1 cellular context compared by ENCODE assay signal in the genomic region with DNA sequence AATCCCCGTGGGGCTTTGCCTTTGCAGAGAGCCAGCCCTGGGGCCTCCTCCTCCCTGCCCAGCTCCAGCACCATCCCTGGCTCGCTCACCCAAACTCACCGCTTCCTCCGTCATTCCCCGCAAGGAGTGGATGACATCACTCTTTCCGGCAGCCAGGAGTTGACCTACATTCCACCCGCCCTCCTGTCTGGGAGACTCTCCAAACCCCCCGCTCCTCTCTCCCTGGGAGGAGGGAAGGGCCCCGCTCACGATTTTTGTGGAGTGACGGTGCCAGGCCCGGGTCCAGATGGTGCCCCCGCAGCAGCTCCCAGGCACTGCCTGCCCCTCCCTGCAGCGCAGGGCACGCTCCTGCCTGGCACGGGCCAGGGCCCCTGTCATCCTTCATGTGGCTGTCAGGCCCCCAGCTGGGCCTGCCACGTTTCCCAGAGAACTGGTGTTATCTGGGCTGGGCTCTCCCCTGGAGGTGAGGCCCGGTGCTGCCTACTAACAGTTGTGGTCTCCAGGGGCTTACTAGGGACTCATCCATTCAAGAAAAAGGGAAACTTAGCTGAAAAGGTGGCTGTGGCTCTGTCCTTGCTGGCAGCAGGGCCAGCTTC.
A peak's percentile ranks its signal among the peaks of the same experiment; 100 is the strongest.
TF ChIP-seq lines count a peak whose summit lies in the region.

No MANE protein-coding gene starts in this region.

TF ChIP-seq in HEK293, 187 proteins besides CTCF, POLR2A, EP300 and RAD21 (continued from another document):
- TF ChIP-seq, protein P1, sequence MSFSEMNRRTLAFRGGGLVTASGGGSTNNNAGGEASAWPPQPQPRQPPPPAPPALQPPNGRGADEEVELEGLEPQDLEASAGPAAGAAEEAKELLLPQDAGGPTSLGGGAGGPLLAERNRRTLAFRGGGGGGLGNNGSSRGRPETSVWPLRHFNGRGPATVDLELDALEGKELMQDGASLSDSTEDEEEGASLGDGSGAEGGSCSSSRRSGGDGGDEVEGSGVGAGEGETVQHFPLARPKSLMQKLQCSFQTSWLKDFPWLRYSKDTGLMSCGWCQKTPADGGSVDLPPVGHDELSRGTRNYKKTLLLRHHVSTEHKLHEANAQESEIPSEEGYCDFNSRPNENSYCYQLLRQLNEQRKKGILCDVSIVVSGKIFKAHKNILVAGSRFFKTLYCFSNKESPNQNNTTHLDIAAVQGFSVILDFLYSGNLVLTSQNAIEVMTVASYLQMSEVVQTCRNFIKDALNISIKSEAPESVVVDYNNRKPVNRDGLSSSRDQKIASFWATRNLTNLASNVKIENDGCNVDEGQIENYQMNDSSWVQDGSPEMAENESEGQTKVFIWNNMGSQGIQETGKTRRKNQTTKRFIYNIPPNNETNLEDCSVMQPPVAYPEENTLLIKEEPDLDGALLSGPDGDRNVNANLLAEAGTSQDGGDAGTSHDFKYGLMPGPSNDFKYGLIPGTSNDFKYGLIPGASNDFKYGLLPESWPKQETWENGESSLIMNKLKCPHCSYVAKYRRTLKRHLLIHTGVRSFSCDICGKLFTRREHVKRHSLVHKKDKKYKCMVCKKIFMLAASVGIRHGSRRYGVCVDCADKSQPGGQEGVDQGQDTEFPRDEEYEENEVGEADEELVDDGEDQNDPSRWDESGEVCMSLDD (tag by site-specific recombination; IDR thresholded peaks at IDR 0.05) = peak; percentile 86
- TF ChIP-seq ZSCAN30 (tag by site-specific recombination; IDR thresholded peaks at IDR 0.05) = peak; percentile 51; the same call in 1 of the 2 replicates
- TF ChIP-seq, protein P2, sequence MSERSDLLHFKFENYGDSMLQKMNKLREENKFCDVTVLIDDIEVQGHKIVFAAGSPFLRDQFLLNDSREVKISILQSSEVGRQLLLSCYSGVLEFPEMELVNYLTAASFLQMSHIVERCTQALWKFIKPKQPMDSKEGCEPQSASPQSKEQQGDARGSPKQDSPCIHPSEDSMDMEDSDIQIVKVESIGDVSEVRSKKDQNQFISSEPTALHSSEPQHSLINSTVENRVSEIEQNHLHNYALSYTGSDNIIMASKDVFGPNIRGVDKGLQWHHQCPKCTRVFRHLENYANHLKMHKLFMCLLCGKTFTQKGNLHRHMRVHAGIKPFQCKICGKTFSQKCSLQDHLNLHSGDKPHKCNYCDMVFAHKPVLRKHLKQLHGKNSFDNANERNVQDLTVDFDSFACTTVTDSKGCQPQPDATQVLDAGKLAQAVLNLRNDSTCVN (tag by site-specific recombination; optimal IDR thresholded peaks at IDR 0.05) = peak; percentile 54
- TF ChIP-seq REST (tag by site-specific recombination; IDR thresholded peaks at IDR 0.05) = 0 out of 2 replicates have a peak, but pooled peaks have one; percentile 19
